19 cellular contexts compared by ENCODE assay signal in genomic region chr18:10052871-10053270, GRCh38.
DNase-seq lines count a peak whose midpoint lies in the region.
"Had no signal": no experiment of that assay in that cellular context is flagged by ENCODE, and none has a peak within 500 bp of the region (broad histone marks: within the 10 kb centered on the region; RNA-seq: fewer than 3 reads in every experiment).

No MANE protein-coding gene starts in this region.

- no peaks in the 10 kb centered on the region for H3K27me3 ChIP-seq in layer of hippocampus (ENCODE audit: control insufficient read depth, insufficient read depth, low read length)

- DNase-seq in EH (ENCODE audit: low read depth), result peak; percentile 48
- DNase-seq in caudate nucleus (lab: John Stamatoyannopoulos, UW), result no peak
- no peak for DNase-seq in substantia nigra (lab: John Stamatoyannopoulos, UW)
- no peak for DNase-seq in GM03348 (ENCODE audit: low spot score)
- DNase-seq in activated CD4-positive, alpha-beta T cell treated with anti-CD3 and anti-CD28 coated beads for 4 hours, result no peak
- DNase-seq in NCI-H2081 treated with DMSO at 0.1 percent for 48 hours (lab: John Stamatoyannopoulos, UW), result no peak
- no peak for DNase-seq in LoVo (ENCODE audit: low spot score)
- DNase-seq: H9; KBM-7; NCI-H1092; NCI-H1436; NCI-H1930; NCI-H345; NCI-H774; NK-92 treated with Interleukin-12 subunit alpha and Interleukin-12 subunit beta, amount 100 ng/mL, for 24 hours; SIG-M5 had no signal

- H3K27ac ChIP-seq in caudate nucleus (ENCODE audit: low read depth, low read length) (peak overlapping the region; percentile 93), layer of hippocampus (ENCODE audit: low read depth, low read length) (peak overlapping the region; percentile 76), substantia nigra (ENCODE audit: low read depth, low read length, poor library complexity, severe bottlenecking) (peak overlapping the region; percentile 73)
- H3K27ac ChIP-seq: C4-2B, HL-60 had no signal
